ENCODE assay signal across 32 cellular contexts in genomic region chr5:89307972-89308371, GRCh38.
"Had no signal": no experiment of that assay in that cellular context is flagged by ENCODE, and none has a peak within 500 bp of the region (broad histone marks: within the 10 kb centered on the region; RNA-seq: fewer than 3 reads in every experiment).

No MANE protein-coding gene starts in this region.

- H3K9me3 Mint-ChIP-seq: activated naive CD4-positive, alpha-beta T cell treated with anti-CD3 and anti-CD28 coated beads, Interleukin-2, amount 10 ng/mL, durations not matched to agents 7 days and 5 days; activated naive CD8-positive, alpha-beta T cell treated with anti-CD3 and anti-CD28 coated beads, Interleukin-2, amount 10 ng/mL, durations not matched to agents 7 days and 5 days; dendritic cell treated with granulocyte-macrophage colony-stimulating factor and Interleukin-4, amounts not matched to agents 40 ng/mL and 50 ng/mL, for 4 days; endodermal cell; T-helper 1 cell treated with Interleukin-12 subunit alpha and Interleukin-12 subunit beta and Interleukin-4 antibody, amounts not matched to agents 30 μg/mL and 1 μg/mL, for 36 hours; WTC11 had no signal

- H3K36me3 Mint-ChIP-seq: activated naive CD4-positive, alpha-beta T cell treated with anti-CD3 and anti-CD28 coated beads, Interleukin-2, amount 10 ng/mL, durations not matched to agents 7 days and 5 days; activated naive CD4-positive, alpha-beta T cell treated with anti-CD3 and anti-CD28 coated beads, Interleukin-2, amount 50 U/mL, for 72 hours; activated naive CD8-positive, alpha-beta T cell treated with anti-CD3 and anti-CD28 coated beads, Interleukin-2, amount 10 ng/mL, durations not matched to agents 7 days and 5 days; brain; WTC11 had no signal

- H3K4me3 ChIP-seq: ascending aorta, breast epithelium, cardiac muscle cell, coronary artery, dorsolateral prefrontal cortex had no signal

- H3K4me1 ChIP-seq: breast epithelium had no signal

- ATAC-seq: activated naive CD4-positive, alpha-beta T cell treated with anti-CD3 and anti-CD28 coated beads, Interleukin-2, amount 50 U/mL, for 72 hours; esophagus mucosa; WTC11 had no signal

- H3K4me1 Mint-ChIP-seq: activated CD4-positive, alpha-beta memory T cell treated with anti-CD3 and anti-CD28 coated beads, Interleukin-2, amount 10 ng/mL, durations not matched to agents 7 days and 5 days; activated CD4-positive, alpha-beta T cell treated with anti-CD3 and anti-CD28 coated beads, Interleukin-2, amount 10 ng/mL, durations not matched to agents 7 days and 5 days; activated naive CD4-positive, alpha-beta T cell treated with anti-CD3 and anti-CD28 coated beads, Interleukin-2, amount 10 ng/mL, durations not matched to agents 7 days and 5 days; activated naive CD8-positive, alpha-beta T cell treated with anti-CD3 and anti-CD28 coated beads, Interleukin-2, amount 10 ng/mL, durations not matched to agents 7 days and 5 days; brain had no signal

- H3K9me3 ChIP-seq: ascending aorta, breast epithelium had no signal

- H3K27me3 Mint-ChIP-seq: activated CD4-positive, alpha-beta memory T cell treated with anti-CD3 and anti-CD28 coated beads, Interleukin-2, amount 10 ng/mL, durations not matched to agents 7 days and 5 days; activated CD4-positive, alpha-beta T cell treated with anti-CD3 and anti-CD28 coated beads, Interleukin-2, amount 10 ng/mL, durations not matched to agents 7 days and 5 days; activated naive CD4-positive, alpha-beta T cell treated with anti-CD3 and anti-CD28 coated beads, Interleukin-2, amount 10 ng/mL, durations not matched to agents 7 days and 5 days; activated naive CD8-positive, alpha-beta T cell treated with anti-CD3 and anti-CD28 coated beads, Interleukin-2, amount 10 ng/mL, durations not matched to agents 7 days and 5 days; activated T-cell treated with anti-CD3 and anti-CD28 coated beads, Interleukin-2, amount 50 U/mL, for 24 hours; dendritic cell treated with granulocyte-macrophage colony-stimulating factor and Interleukin-4, amounts not matched to agents 40 ng/mL and 50 ng/mL, for 4 days had no signal

- H3K4me3 Mint-ChIP-seq: activated CD4-positive, alpha-beta memory T cell treated with anti-CD3 and anti-CD28 coated beads, Interleukin-2, amount 10 ng/mL, durations not matched to agents 7 days and 5 days; activated CD4-positive, alpha-beta T cell treated with anti-CD3 and anti-CD28 coated beads, Interleukin-2, amount 10 ng/mL, durations not matched to agents 7 days and 5 days; activated naive CD4-positive, alpha-beta T cell treated with anti-CD3 and anti-CD28 coated beads, Interleukin-2, amount 10 ng/mL, durations not matched to agents 7 days and 5 days; activated naive CD8-positive, alpha-beta T cell treated with anti-CD3 and anti-CD28 coated beads, Interleukin-2, amount 10 ng/mL, durations not matched to agents 7 days and 5 days; activated T-cell treated with anti-CD3 and anti-CD28 coated beads, Interleukin-2, amount 50 U/mL, for 24 hours; activated T-cell treated with anti-CD3 and anti-CD28 coated beads, Interleukin-2, amount 50 U/mL, for 72 hours; brain; dendritic cell treated with granulocyte-macrophage colony-stimulating factor and Interleukin-4, amounts not matched to agents 40 ng/mL and 50 ng/mL, for 4 days; endodermal cell; T-helper 1 cell treated with Interleukin-12 subunit alpha and Interleukin-12 subunit beta and Interleukin-4 antibody, amounts not matched to agents 30 μg/mL and 1 μg/mL, for 36 hours; WTC11 had no signal

- H3K27me3 ChIP-seq: ascending aorta, breast epithelium, cardiac muscle cell, dorsolateral prefrontal cortex had no signal

- H3K27ac Mint-ChIP-seq: activated CD4-positive, alpha-beta memory T cell treated with anti-CD3 and anti-CD28 coated beads, Interleukin-2, amount 10 ng/mL, durations not matched to agents 7 days and 5 days; activated CD4-positive, alpha-beta T cell treated with anti-CD3 and anti-CD28 coated beads, Interleukin-2, amount 10 ng/mL, durations not matched to agents 7 days and 5 days; activated naive CD4-positive, alpha-beta T cell treated with anti-CD3 and anti-CD28 coated beads, Interleukin-2, amount 10 ng/mL, durations not matched to agents 7 days and 5 days; activated naive CD4-positive, alpha-beta T cell treated with anti-CD3 and anti-CD28 coated beads, Interleukin-2, amount 50 U/mL, for 72 hours; activated naive CD8-positive, alpha-beta T cell treated with anti-CD3 and anti-CD28 coated beads, Interleukin-2, amount 10 ng/mL, durations not matched to agents 7 days and 5 days; activated T-cell treated with anti-CD3 and anti-CD28 coated beads, Interleukin-2, amount 50 U/mL, for 24 hours; activated T-cell treated with anti-CD3 and anti-CD28 coated beads, Interleukin-2, amount 50 U/mL, for 72 hours; brain; dendritic cell treated with granulocyte-macrophage colony-stimulating factor and Interleukin-4, amounts not matched to agents 40 ng/mL and 50 ng/mL, for 4 days; endodermal cell; T-helper 1 cell treated with Interleukin-12 subunit alpha and Interleukin-12 subunit beta and Interleukin-4 antibody, amounts not matched to agents 30 μg/mL and 1 μg/mL, for 36 hours; WTC11 had no signal

- H3K36me3 ChIP-seq: ascending aorta, breast epithelium, cardiac muscle cell had no signal

- DNase-seq: activated CD4-positive, alpha-beta memory T cell treated with anti-CD3 and anti-CD28 coated beads, Interleukin-2, amount 10 ng/mL, durations not matched to agents 7 days and 5 days; activated CD4-positive, alpha-beta T cell treated with anti-CD3 and anti-CD28 coated beads for 1 hour; activated CD4-positive, alpha-beta T cell treated with anti-CD3 and anti-CD28 coated beads for 4 hours; activated CD4-positive, alpha-beta T cell treated with anti-CD3 and anti-CD28 coated beads, Interleukin-2, amount 10 ng/mL, durations not matched to agents 7 days and 5 days; activated CD4-positive, alpha-beta T cell treated with anti-CD3 and anti-CD28 coated beads, Interleukin-2, amount 50 U/mL, for 4 hours; activated CD8-positive, alpha-beta memory T cell treated with anti-CD3 and anti-CD28 coated beads, Interleukin-2, amount 50 U/mL, for 48 hours; activated gamma-delta T cell; activated naive CD4-positive, alpha-beta T cell; activated naive CD4-positive, alpha-beta T cell treated with anti-CD3 and anti-CD28 coated beads, Interleukin-2, amount 10 ng/mL, durations not matched to agents 7 days and 5 days; activated naive CD8-positive, alpha-beta T cell treated with anti-CD3 and anti-CD28 coated beads, Interleukin-2, amount 10 ng/mL, durations not matched to agents 7 days and 5 days; activated T-cell treated with anti-CD3 and anti-CD28 coated beads for 4 hours; activated T-cell treated with anti-CD3 and anti-CD28 coated beads, Interleukin-2, amount 50 U/mL, for 24 hours; central memory CD4-positive, alpha-beta T cell; cerebellar nuclear complex; dorsolateral prefrontal cortex; effector memory CD4-positive, alpha-beta T cell; endodermal cell; foreskin fibroblast; head of caudate nucleus; T-helper 9 cell had no signal

- H3K27ac ChIP-seq: ascending aorta, breast epithelium, cardiac muscle cell, coronary artery, dorsolateral prefrontal cortex, VCaP had no signal
